ENCODE assay signal across 8 cellular contexts in genomic region chrX:118603981-118604380, GRCh38.
A peak's percentile ranks its signal among the peaks of the same experiment; 100 is the strongest.
DNase-seq lines count a peak whose midpoint lies in the region; ATAC-seq and TF ChIP-seq lines count a peak whose summit lies in the region.

No MANE protein-coding gene starts in this region.

- peak; percentile 1 to 50 (median 24) for DNase-seq in CD8-positive, alpha-beta memory T cell
- DNase-seq in NCI-H1694 (lab: John Stamatoyannopoulos, UW) (peak; percentile 67), WTC11 (ENCODE audit: low spot score) (peak; percentile 41), memory B cell (ENCODE audit: low spot score in 2 of 2) (peak; percentile 26 to 33), HuH-7.5 (ENCODE audit: low spot score) (no peak)
- peak in 2 of 3 donors; percentile 0 to 12 for DNase-seq in effector memory CD4-positive, alpha-beta T cell
- peak; percentile 1 to 4 for DNase-seq in stimulated activated CD8-positive, alpha-beta memory T cell treated with anti-CD3 and anti-CD28 coated beads, Interleukin-7, amount 100 ng/mL, for 4 hours (ENCODE audit: low read depth in 2 of 2)

- ATAC-seq in GM19468 (IDR thresholded peaks at IDR 0.05; ENCODE audit: extremely low read depth, unreplicated experiment) = peak; percentile 50
- peak; percentile 77 for ATAC-seq in WTC11
- ATAC-seq in memory B cell (ENCODE audit: low read depth) = peak; percentile 54

- H3K4me1 Mint-ChIP-seq in CD8-positive, alpha-beta memory T cell = peaks cover 11 to 23% (median 23%) of the 10 kb centered on the region in 3 donors
- H3K4me1 Mint-ChIP-seq in WTC11 (peaks cover 3% of the 10 kb centered on the region; the same call in 1 of the 2 replicates), memory B cell (peaks cover 12% of the 10 kb centered on the region)

- H3K4me1 ChIP-seq in CD8-positive, alpha-beta memory T cell (ENCODE audit: insufficient read depth, low read length) = peaks cover 7% of the 10 kb centered on the region
- no peaks in the 10 kb centered on the region for H3K4me1 ChIP-seq in effector memory CD4-positive, alpha-beta T cell (ENCODE audit: control insufficient read depth, insufficient read depth, low read length, poor library complexity, severe bottlenecking)

- peak overlapping the region in 2 of 7 donors; percentile 32 to 38 for H3K4me3 Mint-ChIP-seq in CD8-positive, alpha-beta memory T cell
- H3K4me3 Mint-ChIP-seq in WTC11 (no peak overlapping the region), memory B cell (no peak overlapping the region)

- no peak overlapping the region for H3K27ac ChIP-seq in CD8-positive, alpha-beta memory T cell (ENCODE audit: low read depth, low read length)
- no peak overlapping the region for H3K27ac ChIP-seq in effector memory CD4-positive, alpha-beta T cell (ENCODE audit: insufficient read depth, low read length, poor library complexity, severe bottlenecking)

- H3K36me3 Mint-ChIP-seq in CD8-positive, alpha-beta memory T cell = peaks cover 0 to 65% (median 4%) of the 10 kb centered on the region in 3 donors
- peaks cover 8% of the 10 kb centered on the region; the same call in 1 of the 2 replicates for H3K36me3 Mint-ChIP-seq in WTC11
- peaks cover 13% of the 10 kb centered on the region for H3K36me3 Mint-ChIP-seq in memory B cell

- H3K9me3 Mint-ChIP-seq in CD8-positive, alpha-beta memory T cell = no peaks in the 10 kb centered on the region
- H3K9me3 Mint-ChIP-seq in WTC11 (no peaks in the 10 kb centered on the region), memory B cell (no peaks in the 10 kb centered on the region)

- peak overlapping the region in 6 of 8 donors; percentile 25 to 81 (median 60) for H3K27ac Mint-ChIP-seq in CD8-positive, alpha-beta memory T cell
- H3K27ac Mint-ChIP-seq in WTC11 = no peak overlapping the region
- H3K27ac Mint-ChIP-seq in memory B cell = peak overlapping the region; percentile 61

- peak; percentile 27; the same call in 1 of the 2 replicates for TF ChIP-seq CTCF in WTC11 (IDR thresholded peaks at IDR 0.05)

- CTCF ChIA-PET in CD8-positive, alpha-beta memory T cell (lab: Charles Lee) = interaction anchor here (1.5 kb wide), 1 partner anchor 41 kb away, joined by 3 read pairs; no protein-coding TSS in a partner anchor
- CTCF ChIA-PET in WTC11 (lab: Charles Lee) = no interaction called here

- no peaks in the 10 kb centered on the region for H3K27me3 ChIP-seq in CD8-positive, alpha-beta memory T cell (ENCODE audit: insufficient read depth, low read length, poor library complexity, severe bottlenecking)
- H3K27me3 ChIP-seq in effector memory CD4-positive, alpha-beta T cell (replicated peaks; ENCODE audit: control insufficient read depth, insufficient read depth, low read length, poor library complexity, severe bottlenecking) = no peaks in the 10 kb centered on the region

- H3K36me3 ChIP-seq in CD8-positive, alpha-beta memory T cell (ENCODE audit: insufficient read depth, low read length) = peaks cover 20% of the 10 kb centered on the region
- peaks cover 17% of the 10 kb centered on the region for H3K36me3 ChIP-seq in effector memory CD4-positive, alpha-beta T cell (ENCODE audit: control insufficient read depth, insufficient read depth, low read length)

- peaks cover 0 to 2% of the 10 kb centered on the region in 2 donors for H3K27me3 Mint-ChIP-seq in CD8-positive, alpha-beta memory T cell
- H3K27me3 Mint-ChIP-seq in WTC11 (ENCODE audit: low read depth) (no peaks in the 10 kb centered on the region), memory B cell (no peaks in the 10 kb centered on the region)

- no peak overlapping the region for H3K4me3 ChIP-seq in CD8-positive, alpha-beta memory T cell (ENCODE audit: low read length)
- no peak overlapping the region for H3K4me3 ChIP-seq in effector memory CD4-positive, alpha-beta T cell (ENCODE audit: insufficient read depth, low read depth, low read length, poor library complexity, severe bottlenecking)

- no peaks in the 10 kb centered on the region for H3K9me3 ChIP-seq in CD8-positive, alpha-beta memory T cell (ENCODE audit: low read length)
- no peaks in the 10 kb centered on the region for H3K9me3 ChIP-seq in effector memory CD4-positive, alpha-beta T cell (ENCODE audit: control insufficient read depth, low read length)

- POLR2A ChIA-PET in CD8-positive, alpha-beta memory T cell (lab: Charles Lee) = no interaction called here
- POLR2A ChIA-PET in WTC11 (lab: Charles Lee) = no interaction called here

TF ChIP-seq in WTC11, 78 proteins besides CTCF, POLR2A, EP300 and RAD21 (continues in another document):
- TF ChIP-seq USF2 (CRISPR knock-in tag; IDR thresholded peaks at IDR 0.05) (no peak), ATF2 (CRISPR knock-in tag; IDR thresholded peaks at IDR 0.05; ENCODE audit: borderline replicate concordance, low read depth) (no peak), AR (CRISPR knock-in tag; IDR thresholded peaks at IDR 0.05) (no peak), FOXJ3 (CRISPR knock-in tag; IDR thresholded peaks at IDR 0.05; ENCODE audit: borderline replicate concordance) (no peak), RORB (CRISPR knock-in tag; IDR thresholded peaks at IDR 0.05) (no peak), ZNF671 (CRISPR knock-in tag; IDR thresholded peaks at IDR 0.05) (no peak), MAX (CRISPR knock-in tag; IDR thresholded peaks at IDR 0.05) (no peak), ZBTB21 (CRISPR knock-in tag; IDR thresholded peaks at IDR 0.05; ENCODE audit: borderline replicate concordance) (no peak), TP53 (CRISPR knock-in tag; IDR thresholded peaks at IDR 0.05) (no peak), TEAD1 (CRISPR knock-in tag; IDR thresholded peaks at IDR 0.05) (no peak)
- TF ChIP-seq, protein P1, sequence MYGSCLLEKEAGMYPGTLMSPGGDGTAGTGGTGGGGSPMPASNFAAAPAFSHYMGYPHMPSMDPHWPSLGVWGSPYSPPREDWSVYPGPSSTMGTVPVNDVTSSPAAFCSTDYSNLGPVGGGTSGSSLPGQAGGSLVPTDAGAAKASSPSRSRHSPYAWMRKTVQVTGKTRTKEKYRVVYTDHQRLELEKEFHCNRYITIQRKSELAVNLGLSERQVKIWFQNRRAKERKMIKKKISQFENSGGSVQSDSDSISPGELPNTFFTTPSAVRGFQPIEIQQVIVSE (CRISPR knock-in tag; IDR thresholded peaks at IDR 0.05; ENCODE audit: borderline replicate concordance) = no peak
- TF ChIP-seq, protein P2, sequence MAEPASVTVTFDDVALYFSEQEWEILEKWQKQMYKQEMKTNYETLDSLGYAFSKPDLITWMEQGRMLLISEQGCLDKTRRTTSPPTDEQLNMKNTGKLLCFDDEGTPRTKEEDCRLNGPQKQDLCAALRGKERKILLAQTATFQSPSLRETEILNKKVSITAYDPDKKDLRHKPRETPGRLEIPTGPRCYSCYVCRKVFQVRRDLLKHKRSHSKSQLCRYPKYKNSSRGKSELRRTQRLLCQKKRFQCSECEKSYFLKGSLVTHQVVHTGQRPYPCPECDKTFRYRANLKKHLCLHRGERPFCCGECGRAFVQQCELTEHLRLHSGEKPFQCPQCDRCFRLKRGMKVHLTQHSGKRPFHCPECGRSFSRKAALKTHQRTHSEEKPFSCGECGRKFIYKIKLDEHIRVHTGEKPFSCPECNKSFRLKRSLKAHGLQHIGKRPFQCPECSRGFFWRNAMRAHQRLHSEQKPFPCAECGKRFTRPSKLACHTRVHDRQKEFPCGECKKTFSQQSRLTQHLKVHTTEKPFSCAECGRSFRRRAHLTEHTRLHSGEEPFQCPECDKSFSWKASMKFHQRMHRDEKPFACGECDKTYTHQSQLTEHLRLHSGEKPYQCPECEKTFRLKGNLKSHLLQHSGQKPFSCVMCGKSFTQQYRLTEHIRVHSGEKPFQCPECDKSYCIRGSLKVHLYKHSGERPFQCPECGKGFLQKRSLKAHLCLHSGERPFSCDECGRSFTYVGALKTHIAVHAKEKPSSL (CRISPR knock-in tag; conservative IDR thresholded peaks at IDR 0.05) = no peak
